ENCODE assay signal across 19 cellular contexts in the genomic region with DNA sequence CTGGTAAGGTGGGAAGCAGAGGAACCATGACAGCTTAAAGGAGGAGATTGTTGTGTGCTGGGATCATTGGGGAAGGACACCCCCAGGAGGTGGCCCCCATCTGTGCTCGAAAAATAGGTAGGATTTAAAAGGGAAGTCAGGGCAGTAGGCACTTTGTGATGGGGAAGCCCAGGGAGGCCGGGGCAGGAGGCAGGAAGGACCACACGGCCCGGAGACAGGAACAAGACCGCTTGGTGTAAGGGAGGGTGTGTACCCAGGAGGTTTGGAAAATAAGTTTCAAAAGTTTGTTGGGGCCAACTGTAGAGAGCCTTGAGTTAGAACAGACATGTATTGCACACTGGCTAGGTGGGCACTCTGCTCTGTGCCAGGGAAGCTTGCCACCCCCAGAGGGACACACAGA. TPM values are rescaled to one million over a fixed set of nuclear protein-coding genes. Genes with fewer than 3 reads are reported as not detected.
A peak's percentile ranks its signal among the peaks of the same experiment; 100 is the strongest.
DNase-seq lines count a peak whose midpoint lies in the region; ATAC-seq and TF ChIP-seq lines count a peak whose summit lies in the region.
"Had no signal": no experiment of that assay in that cellular context is flagged by ENCODE, and none has a peak within 500 bp of the region (broad histone marks: within the 10 kb centered on the region; RNA-seq: fewer than 3 reads in every experiment).

No MANE protein-coding gene starts in this region.

- TF ChIP-seq CTCF in neural crest cell (conservative IDR thresholded peaks at IDR 0.05) (no peak), spleen (IDR thresholded peaks at IDR 0.05 in 8 of 11, conservative IDR thresholded peaks at IDR 0.05 in 3 of 11) (no peak)

- intact Hi-C loops in left ventricle myocardium superior (cut with micrococcal nuclease) (no loop called here), Right ventricle myocardium superior (cut with DNase I) (no loop called here), spleen (cut with DNase I; ENCODE audit: low total_unique reads) (no loop called here)

- H3K9me3 Mint-ChIP-seq in neural crest cell = no peaks in the 10 kb centered on the region
- H3K9me3 Mint-ChIP-seq: CD4-positive, alpha-beta T cell; CD8-positive, alpha-beta memory T cell had no signal

- H3K4me1 ChIP-seq in spleen = peaks cover 0 to 30% (median 12%) of the 10 kb centered on the region in 6 donors

- no peak for DNase-seq in left ventricle myocardium superior
- DNase-seq in Right ventricle myocardium superior = no peak
- DNase-seq in neural crest cell (ENCODE audit: low read depth, low spot score) = no peak
- DNase-seq in spleen = peak; percentile 61
- DNase-seq in mesenteric fat pad (ENCODE audit: low spot score) = no peak
- DNase-seq: CD4-positive, alpha-beta T cell; CD8-positive, alpha-beta memory T cell; DMS 273 treated with DMSO at 0.1 percent for 48 hours; DMS79; EL; GDM1; H9 had no signal

- H3K4me3 ChIP-seq in spleen = no peak overlapping the region
- H3K4me3 ChIP-seq: BLaER1, GM12878, GM23338 had no signal

- peak overlapping the region in 1 of 8 donors; percentile 5 for H3K27ac ChIP-seq in spleen
- H3K27ac ChIP-seq: 22Rv1, BLaER1, C4-2B had no signal

- ATAC-seq in left ventricle myocardium superior = peak; percentile 11
- ATAC-seq in Right ventricle myocardium superior (ENCODE audit: poor library complexity) = no peak
- no peak for ATAC-seq in HG03439 (IDR thresholded peaks at IDR 0.05; ENCODE audit: unreplicated experiment)
- ATAC-seq: GM12878 had no signal

- peaks cover 0 to 4% (median 0%) of the 10 kb centered on the region in 8 donors for H3K9me3 ChIP-seq in spleen
- H3K9me3 ChIP-seq: BLaER1 had no signal

- no peaks in the 10 kb centered on the region for H3K27me3 ChIP-seq in spleen (replicated peaks in 1 of 7)
- H3K27me3 ChIP-seq: BLaER1 had no signal

- WGBS in spleen, 5 donors = 32 to 48% (median 42%) methylated on average over 5 of the region's 5 CpGs

- H3K36me3 ChIP-seq in spleen = no peaks in the 10 kb centered on the region
- H3K36me3 ChIP-seq: BLaER1 had no signal

- TF ChIP-seq POLR2A in spleen (IDR thresholded peaks at IDR 0.05) = no peak

- H3K27me3 Mint-ChIP-seq in neural crest cell (ENCODE audit: low read depth) = peaks cover 10% of the 10 kb centered on the region
- H3K27me3 Mint-ChIP-seq: CD4-positive, alpha-beta T cell had no signal

- H3K27ac Mint-ChIP-seq in neural crest cell (ENCODE audit: unreplicated experiment) = peak overlapping the region; percentile 78
- H3K27ac Mint-ChIP-seq: B cell; CD4-positive, alpha-beta T cell; GM23338; H9 had no signal

- peaks cover 22% of the 10 kb centered on the region for H3K4me1 Mint-ChIP-seq in neural crest cell
- H3K4me1 Mint-ChIP-seq: B cell; CD8-positive, alpha-beta memory T cell had no signal

- H3K36me3 Mint-ChIP-seq in neural crest cell (ENCODE audit: low read depth) = no peaks in the 10 kb centered on the region
- H3K36me3 Mint-ChIP-seq: CD8-positive, alpha-beta memory T cell had no signal

- no peak overlapping the region for H3K4me3 Mint-ChIP-seq in neural crest cell
- H3K4me3 Mint-ChIP-seq: B cell; CD4-positive, alpha-beta T cell; CD8-positive, alpha-beta memory T cell; GM23338; H9 had no signal

RNA-seq across cellular contexts. Expression of gene ZNF467, which starts 20.7 kb away (rescaled TPM):
- total RNA-seq in left ventricle myocardium superior (7.8 TPM), Right ventricle myocardium superior (5.2 TPM), neural crest cell (1.9 and 2.3 TPM in 2 replicates), spleen (10 to 100 TPM; 25.5 to 48.5 (median 37.6) TPM), mesenteric fat pad (11.5 TPM)
- 10 to 100 TPM in 2 of 3 donors, 1 to 10 TPM in 1; 6.0 to 15.2 (median 12.8) TPM for polyA plus RNA-seq in spleen
- total RNA-seq: GM12878 had no signal
- polyA plus RNA-seq: GM12878 had no signal
